ENCODE assay signal across 18 cellular contexts in the genomic region with DNA sequence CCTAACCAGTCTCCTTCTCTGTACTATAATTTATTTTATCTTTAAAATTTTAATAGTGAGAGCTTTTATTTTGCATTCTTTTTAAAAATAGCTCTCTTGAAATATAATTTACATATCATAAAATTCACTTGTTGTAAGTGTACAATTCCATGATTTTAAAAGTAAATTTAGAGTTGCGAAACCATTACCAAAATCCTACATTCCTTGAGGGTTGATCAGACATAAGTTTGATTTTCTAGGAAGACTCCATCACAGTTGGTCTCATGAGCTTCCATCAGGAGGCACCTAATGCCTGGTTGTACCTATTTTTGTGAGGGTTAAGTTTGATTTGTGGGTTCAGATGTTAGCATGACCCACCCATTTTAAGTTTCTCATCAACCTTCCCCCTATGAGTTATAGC.
DNase-seq lines count a peak whose midpoint lies in the region; ATAC-seq and TF ChIP-seq lines count a peak whose summit lies in the region.
"Had no signal": no experiment of that assay in that cellular context is flagged by ENCODE, and none has a peak within 500 bp of the region (broad histone marks: within the 10 kb centered on the region; RNA-seq: fewer than 3 reads in every experiment).

No MANE protein-coding gene starts in this region.

- WGBS in testis, 2 donors: 93 to 96% methylated on average over 1 of the region's 1 CpG

- H4K20me1 ChIP-seq in osteoblast (ENCODE audit: insufficient read depth, low read length): no peaks in the 10 kb centered on the region
- H4K20me1 ChIP-seq: BLaER1 had no signal

- no peak overlapping the region for H3K27ac ChIP-seq in osteoblast (ENCODE audit: low read depth, low read length)
- no peak overlapping the region for H3K27ac ChIP-seq in testis
- H3K27ac ChIP-seq: 22Rv1, BLaER1, C4-2B had no signal

- H3K4me3 ChIP-seq in adipocyte (ENCODE audit: low read length): no peak overlapping the region
- no peak overlapping the region for H3K4me3 ChIP-seq in fibroblast of the aortic adventitia (ENCODE audit: low read depth, low read length)
- no peak overlapping the region for H3K4me3 ChIP-seq in osteoblast (ENCODE audit: insufficient read depth, low read length)
- H3K4me3 ChIP-seq in testis: no peak overlapping the region
- H3K4me3 ChIP-seq: BLaER1, GM23338 had no signal

- no peaks in the 10 kb centered on the region for H3K79me2 ChIP-seq in osteoblast (ENCODE audit: insufficient read depth, low read length)

- DNase-seq in EH (ENCODE audit: low read depth): peak; percentile 30
- peak; percentile 33 for DNase-seq in HCEC 1CT
- DNase-seq in adipocyte (ENCODE audit: low read depth): peak; percentile 19
- DNase-seq in fibroblast of the aortic adventitia (ENCODE audit: low read depth): peak; percentile 27
- no peak for DNase-seq in osteoblast (ENCODE audit: insufficient read length, low spot score, missing footprints)
- no peak for DNase-seq in testis
- DNase-seq: Caco-2; CD4-positive, CD25-positive, alpha-beta regulatory T cell; CD8-positive, alpha-beta T cell; DMS79; GF-D8; H9 had no signal

- intact Hi-C loops in testis (cut with DNase I; ENCODE audit: low total_unique reads): no loop called here

- TF ChIP-seq POLR2A in testis (IDR thresholded peaks at IDR 0.05): no peak

- H3K9me3 ChIP-seq in adipocyte (ENCODE audit: control insufficient read depth, low read length) (no peaks in the 10 kb centered on the region), osteoblast (ENCODE audit: low read depth, low read length) (no peaks in the 10 kb centered on the region), testis (no peaks in the 10 kb centered on the region)
- H3K9me3 ChIP-seq: BLaER1, Caco-2 had no signal

- H3K36me3 ChIP-seq in adipocyte (ENCODE audit: control insufficient read depth, insufficient read depth, low read length, severe bottlenecking) (peaks cover 7% of the 10 kb centered on the region), osteoblast (ENCODE audit: insufficient read depth, low read length) (no peaks in the 10 kb centered on the region), testis (ENCODE audit: low read depth, missing control alignments) (no peaks in the 10 kb centered on the region)
- H3K36me3 ChIP-seq: BLaER1 had no signal

- H2AFZ ChIP-seq in osteoblast (ENCODE audit: low read length): no peak overlapping the region
- H2AFZ ChIP-seq: GM23338 had no signal

- H3K4me2 ChIP-seq in osteoblast (ENCODE audit: insufficient read depth, low read length): no peak overlapping the region
- H3K4me2 ChIP-seq: BLaER1, GM23338 had no signal

- no peaks in the 10 kb centered on the region for H3K27me3 ChIP-seq in adipocyte (replicated peaks; ENCODE audit: control insufficient read depth, insufficient read depth, low read length)
- H3K27me3 ChIP-seq in osteoblast (ENCODE audit: insufficient read depth, low read length): no peaks in the 10 kb centered on the region
- no peaks in the 10 kb centered on the region for H3K27me3 ChIP-seq in testis
- H3K27me3 ChIP-seq: BLaER1 had no signal

- TF ChIP-seq CTCF in fibroblast of the aortic adventitia (IDR thresholded peaks at IDR 0.05; ENCODE audit: insufficient read depth, low read length): no peak
- TF ChIP-seq CTCF in osteoblast (IDR thresholded peaks at IDR 0.05; ENCODE audit: extremely low read depth, low read depth, low read length): no peak
- TF ChIP-seq CTCF in testis (IDR thresholded peaks at IDR 0.05): no peak

- H3K9ac ChIP-seq in adipocyte (ENCODE audit: low read length): no peak overlapping the region
- H3K9ac ChIP-seq: BLaER1 had no signal

- peaks cover 27% of the 10 kb centered on the region for H3K4me1 ChIP-seq in adipocyte (ENCODE audit: control insufficient read depth, insufficient read depth, low read length)
- peaks cover 33% of the 10 kb centered on the region for H3K4me1 ChIP-seq in osteoblast (ENCODE audit: insufficient read depth, low read length)
- H3K4me1 ChIP-seq in testis: no peaks in the 10 kb centered on the region
- H3K4me1 ChIP-seq: BLaER1, Caco-2 had no signal

- ATAC-seq in GM19328 (IDR thresholded peaks at IDR 0.05; ENCODE audit: unreplicated experiment) (no peak), GM18868 (IDR thresholded peaks at IDR 0.05; ENCODE audit: unreplicated experiment) (no peak)
- ATAC-seq: CD8-positive, alpha-beta T cell; GM23338 had no signal

Comparison
In these comparisons a context has a peak if more than half of its experiments do, and no peak if none do; other contexts are left out.
1. DNase-seq: peak in EH (single experiment), HCEC 1CT (single experiment), adipocyte (single experiment) and fibroblast of the aortic adventitia (single experiment); none in osteoblast (single experiment) and testis (single experiment).